Comparison of ENCODE assay signal across 27 cellular contexts in the genomic region with DNA sequence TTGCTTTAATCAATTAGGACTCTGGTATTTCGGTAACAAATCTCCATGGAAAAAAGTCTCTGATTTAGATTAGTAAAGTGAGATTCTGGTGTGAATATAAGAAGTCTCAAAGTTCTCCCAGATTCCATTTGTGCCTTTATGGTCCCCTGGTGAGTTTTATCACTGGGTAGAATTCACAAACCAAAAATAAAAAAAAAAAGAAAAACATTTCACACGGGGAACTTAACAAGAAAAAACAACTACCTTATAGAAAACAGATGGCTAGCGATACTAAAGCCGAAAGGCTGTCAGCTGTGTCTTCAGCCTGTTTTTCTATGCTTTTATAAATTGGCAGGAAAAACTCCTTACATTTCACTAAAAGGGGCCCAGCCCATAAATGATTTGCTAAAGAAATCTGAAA. TPM values are rescaled to one million over a fixed set of nuclear protein-coding genes. Genes with fewer than 3 reads are reported as not detected.
A peak's percentile ranks its signal among the peaks of the same experiment; 100 is the strongest.
DNase-seq lines count a peak whose midpoint lies in the region; ATAC-seq and TF ChIP-seq lines count a peak whose summit lies in the region.
"Had no signal": no experiment of that assay in that cellular context is flagged by ENCODE, and none has a peak within 500 bp of the region (broad histone marks: within the 10 kb centered on the region; RNA-seq: fewer than 3 reads in every experiment).

No MANE protein-coding gene starts in this region.

- H3K4me2 ChIP-seq in SK-N-SH = peak overlapping the region; percentile 50
- H3K4me2 ChIP-seq in skeletal muscle satellite cell (ENCODE audit: low read length) = peak overlapping the region; percentile 67

- H3K4me1 ChIP-seq in SK-N-SH (ENCODE audit: control insufficient read depth in 1 of 2, insufficient read depth in 2 of 2, low read depth in 1 of 2, low read length in 1 of 2) (peaks cover 0 to 32% of the 10 kb centered on the region in 2 experiments; a peak in 2 of 4 replicates), skeletal muscle satellite cell (ENCODE audit: control insufficient read depth, insufficient read depth, low read length) (peaks cover 51% of the 10 kb centered on the region)
- H3K4me1 ChIP-seq: foreskin keratinocyte, spleen had no signal

- H3K9me3 ChIP-seq in SK-N-SH = no peaks in the 10 kb centered on the region
- no peaks in the 10 kb centered on the region for H3K9me3 ChIP-seq in skeletal muscle satellite cell (replicated peaks; ENCODE audit: low read length)
- H3K9me3 ChIP-seq in CD4-positive, alpha-beta T cell (ENCODE audit: control insufficient read depth, low read length) = no peaks in the 10 kb centered on the region
- H3K9me3 ChIP-seq: spleen had no signal

- H3K9ac ChIP-seq in SK-N-SH = peak overlapping the region; percentile 80
- peak overlapping the region; percentile 85 for H3K9ac ChIP-seq in skeletal muscle satellite cell (ENCODE audit: low read depth, low read length)

- no peaks in the 10 kb centered on the region for H3K27me3 Mint-ChIP-seq in activated T-cell treated with anti-CD3 and anti-CD28 coated beads, Interleukin-2, amount 50 U/mL, for 72 hours (ENCODE audit: low read depth)
- H3K27me3 Mint-ChIP-seq in CD4-positive, alpha-beta T cell = peaks cover 5% of the 10 kb centered on the region

- no peak for TF ChIP-seq CTCF in SK-N-SH (IDR thresholded peaks at IDR 0.05)
- TF ChIP-seq CTCF in CD4-positive, alpha-beta T cell (IDR thresholded peaks at IDR 0.05) = no peak

- DNase-seq in DMS114 treated with DMSO at 0.1 percent for 48 hours (lab: John Stamatoyannopoulos, UW; ENCODE audit: unreplicated experiment) = peak; percentile 77
- no peak for DNase-seq in SK-N-SH
- DNase-seq in fibroblast of gingiva (ENCODE audit: low read depth) = peak; percentile 60
- no peak for DNase-seq in activated T-cell treated with anti-CD3 and anti-CD28 coated beads, Interleukin-2, amount 50 U/mL, for 72 hours
- no peak for DNase-seq in OCI-M2 (lab: John Stamatoyannopoulos, UW; ENCODE audit: unreplicated experiment)
- DNase-seq in DMS53 treated with DMSO at 0.1 percent for 48 hours (lab: John Stamatoyannopoulos, UW; ENCODE audit: unreplicated experiment) = no peak
- DNase-seq in CD4-positive, alpha-beta T cell = no peak
- DNase-seq: activated CD4-positive, alpha-beta T cell treated with anti-CD3 and anti-CD28 coated beads, Interleukin-2, amount 50 U/mL, for 1 hour; activated CD8-positive, alpha-beta memory T cell treated with anti-CD3 and anti-CD28 coated beads, Interleukin-2, amount 50 U/mL, for 48 hours; activated gamma-delta T cell treated with Interleukin-2 at 50 U/mL for 16 hours; AML-193; amygdala; foreskin keratinocyte; GOT3; hippocampal formation; islet precursor cell; naive thymus-derived CD4-positive, alpha-beta T cell; NCI-H1092 treated with DMSO at 0.1 percent for 48 hours; NCI-H2107; NCI-H510A treated with DMSO at 0.1 percent for 48 hours; SIG-M5; spleen; stimulated activated CD4-positive, alpha-beta T cell treated with anti-CD3 and anti-CD28 coated beads, Interleukin-4, amount 100 ng/mL, for 4 hours; T-helper 17 cell had no signal

- no peaks in the 10 kb centered on the region for H3K9me2 ChIP-seq in SK-N-SH

- no peaks in the 10 kb centered on the region for H4K20me1 ChIP-seq in SK-N-SH (ENCODE audit: insufficient read depth)

- CTCF ChIA-PET in SK-N-SH (lab: Yijun Ruan, JAX) = interaction anchor here (0.8 to 1.5 kb wide), 2 partner anchors 13 to 159 kb away, joined by 3 to 4 read pairs; no protein-coding TSS in a partner anchor
- CTCF ChIA-PET in CD4-positive, alpha-beta T cell (lab: Charles Lee) = no interaction called here

- no peaks in the 10 kb centered on the region; the same call in 1 of the 2 replicates for H3K79me2 ChIP-seq in SK-N-SH (ENCODE audit: insufficient read depth)

- H3K27ac Mint-ChIP-seq in activated T-cell treated with anti-CD3 and anti-CD28 coated beads, Interleukin-2, amount 50 U/mL, for 72 hours = no peak overlapping the region
- no peak overlapping the region for H3K27ac Mint-ChIP-seq in CD4-positive, alpha-beta T cell
- H3K27ac Mint-ChIP-seq: naive thymus-derived CD4-positive, alpha-beta T cell; T-helper 17 cell had no signal

- H3K4me3 Mint-ChIP-seq in activated T-cell treated with anti-CD3 and anti-CD28 coated beads, Interleukin-2, amount 50 U/mL, for 72 hours = no peak overlapping the region
- H3K4me3 Mint-ChIP-seq in CD4-positive, alpha-beta T cell = no peak overlapping the region
- H3K4me3 Mint-ChIP-seq: naive thymus-derived CD4-positive, alpha-beta T cell; T-helper 17 cell had no signal

- ATAC-seq in activated T-cell treated with anti-CD3 and anti-CD28 coated beads, Interleukin-2, amount 50 U/mL, for 72 hours (replicated peaks in 1 of 2) = no peak
- no peak for ATAC-seq in CD4-positive, alpha-beta T cell (ENCODE audit: poor library complexity)
- ATAC-seq: foreskin keratinocyte; naive thymus-derived CD4-positive, alpha-beta T cell; T-helper 17 cell had no signal

- 33% methylated on average over 4 of the region's 4 CpGs for WGBS in SK-N-SH (ENCODE audit: low lambda C conversion rate)

- no peaks in the 10 kb centered on the region for H3K36me3 Mint-ChIP-seq in activated T-cell treated with anti-CD3 and anti-CD28 coated beads, Interleukin-2, amount 50 U/mL, for 72 hours (ENCODE audit: insufficient read depth in 2 of 2)
- no peaks in the 10 kb centered on the region for H3K36me3 Mint-ChIP-seq in CD4-positive, alpha-beta T cell (ENCODE audit: low read depth)

- POLR2A ChIA-PET in SK-N-SH (lab: Yijun Ruan, JAX) = no interaction called here
- POLR2A ChIA-PET in CD4-positive, alpha-beta T cell (lab: Charles Lee) = no interaction called here

- 0 out of 4 replicates have a peak, but pooled peaks of 1 of the 2 experiments have one; percentile 20 for TF ChIP-seq EP300 in SK-N-SH (IDR thresholded peaks at IDR 0.05; ENCODE audit: borderline replicate concordance in 1 of 2, low read depth in 1 of 2, low read length in 1 of 2)

- no peaks in the 10 kb centered on the region for H3K4me1 Mint-ChIP-seq in activated T-cell treated with anti-CD3 and anti-CD28 coated beads, Interleukin-2, amount 50 U/mL, for 72 hours (ENCODE audit: low read depth)
- H3K4me1 Mint-ChIP-seq in CD4-positive, alpha-beta T cell (ENCODE audit: low read depth) = no peaks in the 10 kb centered on the region
- H3K4me1 Mint-ChIP-seq: naive thymus-derived CD4-positive, alpha-beta T cell; T-helper 17 cell had no signal

- peak overlapping the region; percentile 92 to 100 for H3K27ac ChIP-seq in SK-N-SH (ENCODE audit: low read depth in 2 of 2, low read length in 1 of 2)
- H3K27ac ChIP-seq in CD4-positive, alpha-beta T cell (ENCODE audit: low read depth, low read length) = no peak overlapping the region
- H3K27ac ChIP-seq: foreskin keratinocyte, spleen, VCaP had no signal

- TF ChIP-seq RAD21 in SK-N-SH (IDR thresholded peaks at IDR 0.05; ENCODE audit: low read length) = no peak

- peak overlapping the region; percentile 66; the same call in 1 of the 2 replicates for H2AFZ ChIP-seq in SK-N-SH (ENCODE audit: low read depth)

- H3K9me3 Mint-ChIP-seq in activated T-cell treated with anti-CD3 and anti-CD28 coated beads, Interleukin-2, amount 50 U/mL, for 72 hours = no peaks in the 10 kb centered on the region
- H3K9me3 Mint-ChIP-seq in CD4-positive, alpha-beta T cell = no peaks in the 10 kb centered on the region
- H3K9me3 Mint-ChIP-seq: naive thymus-derived CD4-positive, alpha-beta T cell had no signal

- intact Hi-C loops in CD4-positive, alpha-beta T cell (cut with DNase I, micrococcal nuclease) = no loop called here

- H3K36me3 ChIP-seq in SK-N-SH (replicated peaks in 1 of 2; ENCODE audit: control insufficient read depth in 1 of 2, insufficient read depth in 2 of 2, low read length in 1 of 2) (peaks cover 0 to 14% of the 10 kb centered on the region in 2 experiments), skeletal muscle satellite cell (ENCODE audit: insufficient read depth, low read length) (peaks cover 12% of the 10 kb centered on the region)
- H3K36me3 ChIP-seq: spleen had no signal

- H3K4me3 ChIP-seq in SK-N-SH (ENCODE audit: low read depth in 2 of 2, low read length in 1 of 2) (no peak overlapping the region), skeletal muscle satellite cell (ENCODE audit: low read length) (peak overlapping the region; percentile 43)
- H3K4me3 ChIP-seq: lung, spleen had no signal

- no peaks in the 10 kb centered on the region for H3K27me3 ChIP-seq in SK-N-SH (ENCODE audit: insufficient read depth)
- H3K27me3 ChIP-seq in skeletal muscle satellite cell (ENCODE audit: control insufficient read depth, insufficient read depth, low read length) = no peaks in the 10 kb centered on the region
- no peaks in the 10 kb centered on the region for H3K27me3 ChIP-seq in CD4-positive, alpha-beta T cell (ENCODE audit: control insufficient read depth, insufficient read depth, low read length)
- H3K27me3 ChIP-seq: foreskin keratinocyte, spleen had no signal

- H3F3A ChIP-seq in SK-N-SH (replicated peaks; ENCODE audit: insufficient read depth) = peaks cover 47% of the 10 kb centered on the region

TF ChIP-seq in SK-N-SH, 30 proteins besides CTCF, POLR2A, EP300 and RAD21:
- peak; percentile 35 for TF ChIP-seq PBX3 (IDR thresholded peaks at IDR 0.05)
- no peak for TF ChIP-seq POLR2AphosphoS5 (IDR thresholded peaks at IDR 0.05; ENCODE audit: low read depth, low read length)
- peak; percentile 81 for TF ChIP-seq TCF12 (IDR thresholded peaks at IDR 0.05)

RNA-seq across cellular contexts. Expression of gene COL5A2, which starts 50.6 kb away (rescaled TPM):
- 18.7 and 20.4 TPM in 2 replicates for polyA plus RNA-seq in SK-N-SH (2012; rRNA removed)
- polyA plus RNA-seq in SK-N-SH (2012; cell fraction: cytosol; rRNA removed) = 14.9 and 20.2 TPM in 2 replicates
- 18.2 and 26.5 TPM in 2 replicates for polyA plus RNA-seq in SK-N-SH (2012; cell fraction: nucleus; rRNA removed)
- 170 and 179 TPM in 2 replicates for total RNA-seq in skeletal muscle satellite cell (2012; rRNA removed)
- 1 to 10 TPM in 1 of 2 donors, under 1 TPM in 1; 0.60 to 1.8 TPM for total RNA-seq in activated T-cell treated with anti-CD3 and anti-CD28 coated beads, Interleukin-2, amount 50 U/mL, for 72 hours
- under 1 TPM; 0.25 to 0.77 TPM for total RNA-seq in CD4-positive, alpha-beta T cell

Comparison
In these comparisons a context has a peak if more than half of its experiments do, and no peak if none do; other contexts are left out.
1. DNase-seq: peak in DMS114 treated with DMSO at 0.1 percent for 48 hours (single experiment) and fibroblast of gingiva (single experiment); none in SK-N-SH (single experiment), activated T-cell treated with anti-CD3 and anti-CD28 coated beads, Interleukin-2, amount 50 U/mL, for 72 hours (0 of 2), OCI-M2 (single experiment), DMS53 treated with DMSO at 0.1 percent for 48 hours (single experiment) and CD4-positive, alpha-beta T cell (0 of 10).